In genomic region chr1:160077496-160077895, GRCh38 we compare ENCODE assay signal across 24 cellular contexts. TPM values are rescaled to one million over a fixed set of nuclear protein-coding genes. Genes with fewer than 3 reads are reported as not detected.
"Had no signal": no experiment of that assay in that cellular context is flagged by ENCODE, and none has a peak within 500 bp of the region (broad histone marks: within the 10 kb centered on the region; RNA-seq: fewer than 3 reads in every experiment).

No MANE protein-coding gene starts in this region.

- H3K4me3 ChIP-seq: esophagus muscularis mucosa, gastroesophageal sphincter, heart left ventricle, mucosa of descending colon, transverse colon, vagina had no signal

- H3K36me3 Mint-ChIP-seq: memory B cell, naive B cell had no signal

- H3K36me3 ChIP-seq: esophagus muscularis mucosa, gastroesophageal sphincter, heart left ventricle, transverse colon, vagina had no signal

- H3K9me3 Mint-ChIP-seq: activated CD4-positive, alpha-beta T cell treated with anti-CD3 and anti-CD28 coated beads, Interleukin-2, amount 10 ng/mL, durations not matched to agents 24 days and 14 days; activated CD8-positive, alpha-beta T cell treated with anti-CD3 and anti-CD28 coated beads for 36 hours; activated naive CD8-positive, alpha-beta T cell treated with anti-CD3 and anti-CD28 coated beads, Interleukin-2, amount 50 U/mL, for 24 hours; activated T-helper 2 cell treated with anti-CD3 and anti-CD28 coated beads, Interferon-gamma antibody, Interleukin-2, Interleukin-4, amounts not matched to agents 10 μg/mL and 5 μg/mL and 100 μg/mL, durations not matched to agents 14 hours and 24 hours and 36 hours; memory B cell; naive B cell; neural crest cell had no signal

- DNase-seq: activated CD4-positive, alpha-beta T cell treated with anti-CD3 and anti-CD28 coated beads, Interleukin-2, amount 10 ng/mL, durations not matched to agents 24 days and 14 days; activated CD8-positive, alpha-beta T cell treated with anti-CD3 and anti-CD28 coated beads for 36 hours; activated naive CD4-positive, alpha-beta T cell treated with Interleukin-2 at 50 U/mL for 16 hours; activated naive CD8-positive, alpha-beta T cell treated with anti-CD3 and anti-CD28 coated beads, Interleukin-2, amount 50 U/mL, for 24 hours; activated T-cell treated with anti-CD3 and anti-CD28 coated beads, Interleukin-2, amount 50 U/mL, for 1 hour; anterior cingulate cortex; effector memory CD4-positive, alpha-beta T cell; heart left ventricle; left ventricle myocardium superior; mucosa of descending colon; naive B cell; stimulated activated naive CD8-positive, alpha-beta T cell treated with anti-CD3 and anti-CD28 coated beads, Interleukin-15, Interleukin-2, amounts not matched to agents 100 U/mL and 50 U/mL, for 24 hours; T-helper 9 cell; transverse colon had no signal

- H3K4me1 ChIP-seq: esophagus muscularis mucosa, gastroesophageal sphincter, vagina had no signal

- H3K4me1 Mint-ChIP-seq: memory B cell had no signal

- H3K4me3 Mint-ChIP-seq: activated CD4-positive, alpha-beta T cell treated with anti-CD3 and anti-CD28 coated beads, Interleukin-2, amount 10 ng/mL, durations not matched to agents 24 days and 14 days; activated CD8-positive, alpha-beta T cell treated with anti-CD3 and anti-CD28 coated beads for 36 hours; activated naive CD8-positive, alpha-beta T cell treated with anti-CD3 and anti-CD28 coated beads, Interleukin-2, amount 50 U/mL, for 24 hours; memory B cell; neural crest cell had no signal

- H3K27ac Mint-ChIP-seq: activated CD4-positive, alpha-beta T cell treated with anti-CD3 and anti-CD28 coated beads, Interleukin-2, amount 10 ng/mL, durations not matched to agents 24 days and 14 days; activated CD8-positive, alpha-beta T cell treated with anti-CD3 and anti-CD28 coated beads for 36 hours; activated naive CD8-positive, alpha-beta T cell treated with anti-CD3 and anti-CD28 coated beads, Interleukin-2, amount 50 U/mL, for 24 hours; activated T-helper 2 cell treated with anti-CD3 and anti-CD28 coated beads, Interferon-gamma antibody, Interleukin-2, Interleukin-4, amounts not matched to agents 10 μg/mL and 5 μg/mL and 100 μg/mL, durations not matched to agents 14 hours and 24 hours and 36 hours; memory B cell; naive B cell; progenitor cell of endocrine pancreas had no signal

- H3K27ac ChIP-seq: esophagus muscularis mucosa, gastroesophageal sphincter, transverse colon, vagina had no signal

- H3K9me3 ChIP-seq: esophagus muscularis mucosa, gastroesophageal sphincter, heart left ventricle, mucosa of descending colon, transverse colon, vagina had no signal

RNA-seq across cellular contexts. Expression of gene KCNJ9, which starts 3.8 kb away (rescaled TPM):
- total RNA-seq: activated CD4-positive, alpha-beta T cell treated with anti-CD3 and anti-CD28 coated beads, Interleukin-2, amount 10 ng/mL, durations not matched to agents 24 days and 14 days; activated CD8-positive, alpha-beta T cell treated with anti-CD3 and anti-CD28 coated beads for 36 hours; activated T-helper 2 cell treated with anti-CD3 and anti-CD28 coated beads, Interferon-gamma antibody, Interleukin-2, Interleukin-4, amounts not matched to agents 10 μg/mL and 5 μg/mL and 100 μg/mL, durations not matched to agents 14 hours and 24 hours and 36 hours; endothelial cell of umbilical vein; esophagus muscularis mucosa; gastroesophageal sphincter; kidney epithelial cell; left ventricle myocardium superior; omental fat pad; progenitor cell of endocrine pancreas; vagina had no signal
- polyA plus RNA-seq: endothelial cell of umbilical vein had no signal

RNA-seq across cellular contexts. Expression of gene KCNJ10, which starts 7.5 kb away (rescaled TPM):
- total RNA-seq: activated CD4-positive, alpha-beta T cell treated with anti-CD3 and anti-CD28 coated beads, Interleukin-2, amount 10 ng/mL, durations not matched to agents 24 days and 14 days; activated T-helper 2 cell treated with anti-CD3 and anti-CD28 coated beads, Interferon-gamma antibody, Interleukin-2, Interleukin-4, amounts not matched to agents 10 μg/mL and 5 μg/mL and 100 μg/mL, durations not matched to agents 14 hours and 24 hours and 36 hours; endothelial cell of umbilical vein; gastroesophageal sphincter; left ventricle myocardium superior; omental fat pad; transverse colon; vagina had no signal
- polyA plus RNA-seq: endothelial cell of umbilical vein had no signal

RNA-seq across cellular contexts. Expression of gene ATP1A2, which starts 38.1 kb away (rescaled TPM):
- total RNA-seq: activated CD4-positive, alpha-beta T cell treated with anti-CD3 and anti-CD28 coated beads, Interleukin-2, amount 10 ng/mL, durations not matched to agents 24 days and 14 days; activated CD8-positive, alpha-beta T cell treated with anti-CD3 and anti-CD28 coated beads for 36 hours; activated T-helper 2 cell treated with anti-CD3 and anti-CD28 coated beads, Interferon-gamma antibody, Interleukin-2, Interleukin-4, amounts not matched to agents 10 μg/mL and 5 μg/mL and 100 μg/mL, durations not matched to agents 14 hours and 24 hours and 36 hours; endothelial cell of umbilical vein; progenitor cell of endocrine pancreas had no signal
- polyA plus RNA-seq: endothelial cell of umbilical vein had no signal
